Comparison of ENCODE assay signal across 1 cellular context in the genomic region with DNA sequence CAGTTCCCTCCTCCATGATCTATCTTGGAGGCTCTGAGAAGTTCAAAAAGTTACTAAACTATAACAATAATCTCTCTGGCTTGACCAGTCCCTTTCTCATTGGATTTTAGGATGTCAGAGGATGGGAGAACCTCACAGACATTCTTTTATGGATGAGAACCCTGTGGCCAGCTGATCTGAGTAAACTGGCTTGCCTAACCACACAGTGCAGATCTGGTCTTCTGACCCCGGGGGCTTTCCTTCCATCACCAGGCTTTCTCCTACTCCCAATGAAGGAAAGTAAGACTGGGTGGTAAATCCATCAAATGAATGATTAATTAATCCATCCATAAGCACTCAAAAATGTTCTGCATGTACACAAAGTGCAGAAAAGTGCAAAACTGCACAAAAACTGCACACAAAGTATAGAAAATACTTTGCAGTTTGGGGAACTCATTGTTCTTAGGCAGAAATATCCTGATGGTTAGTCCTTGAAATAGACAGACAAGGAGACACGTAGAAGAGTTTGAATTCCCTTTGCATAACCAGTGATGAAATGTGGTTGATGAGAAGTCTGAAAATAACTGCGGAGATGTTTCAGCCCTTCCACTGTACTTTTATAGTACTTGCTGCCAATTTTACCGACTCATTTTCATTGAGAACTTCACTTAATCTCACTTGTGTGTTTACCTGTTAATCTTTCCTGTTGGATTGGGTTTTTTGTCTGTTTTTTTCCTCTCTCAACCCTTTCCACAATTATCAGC.
TF ChIP-seq lines count a peak whose summit lies in the region.

No MANE protein-coding gene starts in this region.

TF ChIP-seq in IMR-90, 13 proteins besides CTCF, POLR2A, EP300 and RAD21 (continued from another document):
- TF ChIP-seq MAZ (IDR thresholded peaks at IDR 0.05; ENCODE audit: borderline replicate concordance, low read depth, low read length) (no peak), CEBPB (IDR thresholded peaks at IDR 0.05; ENCODE audit: low read depth, low read length) (peak; percentile 65), SMC3 (IDR thresholded peaks at IDR 0.05; ENCODE audit: low read depth, low read length) (no peak), MAFK (IDR thresholded peaks at IDR 0.05; ENCODE audit: low read depth, low read length) (no peak)
